In the genomic region with DNA sequence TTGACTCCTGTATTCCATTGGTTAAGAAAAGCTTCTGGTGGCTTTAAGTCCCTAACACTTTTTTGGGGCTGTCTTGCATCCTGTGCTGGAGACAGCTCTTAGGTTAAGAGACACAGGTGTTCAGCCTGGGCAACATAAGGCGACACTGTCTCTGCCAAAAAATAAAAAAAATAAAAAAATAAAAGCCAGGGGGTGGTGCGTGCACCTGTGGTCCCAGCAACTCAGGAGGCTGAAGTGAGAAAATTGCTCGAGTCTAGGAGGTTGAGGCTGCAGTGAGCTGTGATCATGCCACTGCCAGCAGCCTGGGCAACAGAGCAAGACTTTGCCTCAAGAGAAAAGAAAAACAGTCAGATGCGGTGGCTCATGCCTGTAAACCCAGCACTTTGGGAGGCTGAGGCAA, we compare ENCODE assay signal across 1 cellular context.
TF ChIP-seq lines count a peak whose summit lies in the region.

No MANE protein-coding gene starts in this region.

TF ChIP-seq in HepG2, 621 proteins besides CTCF, POLR2A, EP300 and RAD21:
- TF ChIP-seq SAFB2 (CRISPR knock-in tag; IDR thresholded peaks at IDR 0.05; ENCODE audit: borderline replicate concordance, low read depth) = 0 out of 2 replicates have a peak, but pooled peaks have one; percentile 34
- no peak for TF ChIP-seq SMARCC2 (IDR thresholded peaks at IDR 0.05)
